20 cellular contexts compared by ENCODE assay signal in the genomic region with DNA sequence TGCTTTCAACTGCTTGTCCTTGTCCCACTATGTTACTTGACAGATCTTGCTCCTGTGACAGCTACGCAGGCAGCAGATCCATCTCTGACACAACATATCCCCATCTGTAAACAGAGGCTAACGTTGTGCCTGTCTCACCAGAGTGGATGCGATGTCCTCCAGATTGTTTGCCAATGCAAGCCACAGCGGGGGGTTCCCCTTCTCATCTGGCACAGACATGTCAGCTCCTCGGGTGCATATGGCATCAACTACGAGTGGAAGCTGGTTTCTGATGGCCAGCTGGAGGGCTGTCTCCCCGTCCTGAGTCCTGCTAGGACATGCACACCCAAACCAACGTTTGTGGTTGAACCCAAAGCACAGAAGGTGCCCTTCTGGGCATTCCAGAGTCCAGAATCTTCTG.
"Had no signal": no experiment of that assay in that cellular context is flagged by ENCODE, and none has a peak within 500 bp of the region (broad histone marks: within the 10 kb centered on the region; RNA-seq: fewer than 3 reads in every experiment).

No MANE protein-coding gene starts in this region.

- H3K4me3 Mint-ChIP-seq: activated B cell treated with CpG ODN at 0.5 μM for 24 hours; activated CD4-positive, alpha-beta T cell treated with anti-CD3 and anti-CD28 coated beads, Interleukin-2, amount 10 ng/mL, durations not matched to agents 24 days and 14 days; activated naive CD8-positive, alpha-beta T cell treated with anti-CD3 and anti-CD28 coated beads, Interleukin-2, amount 50 U/mL, for 24 hours; brain; naive thymus-derived CD8-positive, alpha-beta T cell; stimulated activated memory B cell treated with anti-CD40 and anti-IgM and Interleukin-4, amounts not matched to agents 10 μg/mL and 1 μg/mL and 100 μg/mL, for 72 hours; type B pancreatic cell had no signal

- H3K4me1 Mint-ChIP-seq: activated B cell treated with CpG ODN at 0.5 μM for 24 hours, brain had no signal

- H2AFZ ChIP-seq: parathyroid adenoma had no signal

- DNase-seq: activated B cell treated with CpG ODN at 0.5 μM for 24 hours; activated CD4-positive, alpha-beta T cell treated with anti-CD3 and anti-CD28 coated beads, Interleukin-2, amount 10 ng/mL, durations not matched to agents 24 days and 14 days; activated CD8-positive, alpha-beta memory T cell treated with anti-CD3 and anti-CD28 coated beads for 24 hours; activated CD8-positive, alpha-beta memory T cell treated with anti-CD3 and anti-CD28 coated beads, Interleukin-2, amount 50 U/mL, for 48 hours; activated naive CD8-positive, alpha-beta T cell treated with anti-CD3 and anti-CD28 coated beads, Interleukin-2, amount 50 U/mL, for 24 hours; anterior cingulate cortex; dermis blood vessel endothelial cell; effector memory CD4-positive, alpha-beta T cell; esophagus squamous epithelium; left cardiac atrium; lower lobe of right lung; naive thymus-derived CD8-positive, alpha-beta T cell; stimulated activated CD4-positive, alpha-beta T cell treated with anti-CD3 and anti-CD28 coated beads, Interleukin-4, amount 100 ng/mL, for 24 hours; testis had no signal

- ATAC-seq: activated naive CD8-positive, alpha-beta T cell treated with anti-CD3 and anti-CD28 coated beads, Interleukin-2, amount 50 U/mL, for 24 hours; left cardiac atrium; lower lobe of right lung; naive thymus-derived CD8-positive, alpha-beta T cell; right lobe of liver; stimulated activated memory B cell treated with anti-CD40 and anti-IgM and Interleukin-4, amounts not matched to agents 10 μg/mL and 1 μg/mL and 100 μg/mL, for 72 hours had no signal

- H3K27ac Mint-ChIP-seq: activated B cell treated with CpG ODN at 0.5 μM for 24 hours; activated CD4-positive, alpha-beta T cell treated with anti-CD3 and anti-CD28 coated beads, Interleukin-2, amount 10 ng/mL, durations not matched to agents 24 days and 14 days; activated naive CD8-positive, alpha-beta T cell treated with anti-CD3 and anti-CD28 coated beads, Interleukin-2, amount 50 U/mL, for 24 hours; naive thymus-derived CD8-positive, alpha-beta T cell; stimulated activated memory B cell treated with anti-CD40 and anti-IgM and Interleukin-4, amounts not matched to agents 10 μg/mL and 1 μg/mL and 100 μg/mL, for 72 hours; type B pancreatic cell had no signal

- H3K27me3 ChIP-seq: esophagus squamous epithelium, right lobe of liver, testis had no signal

- H3K4me3 ChIP-seq: esophagus squamous epithelium, lower lobe of right lung, right lobe of liver, smooth muscle cell, testis had no signal

- H3K27ac ChIP-seq: esophagus squamous epithelium, lower lobe of right lung, parathyroid adenoma, right lobe of liver, testis had no signal

- H3K9me3 ChIP-seq: esophagus squamous epithelium, lower lobe of right lung, right lobe of liver, testis had no signal

- H3K27me3 Mint-ChIP-seq: activated B cell treated with CpG ODN at 0.5 μM for 24 hours; activated CD4-positive, alpha-beta T cell treated with anti-CD3 and anti-CD28 coated beads, Interleukin-2, amount 10 ng/mL, durations not matched to agents 24 days and 14 days; activated naive CD8-positive, alpha-beta T cell treated with anti-CD3 and anti-CD28 coated beads, Interleukin-2, amount 50 U/mL, for 24 hours; brain; naive thymus-derived CD8-positive, alpha-beta T cell; stimulated activated memory B cell treated with anti-CD40 and anti-IgM and Interleukin-4, amounts not matched to agents 10 μg/mL and 1 μg/mL and 100 μg/mL, for 72 hours; type B pancreatic cell had no signal

- H3K4me2 ChIP-seq: smooth muscle cell had no signal

- H3K4me1 ChIP-seq: lower lobe of right lung, parathyroid adenoma, right lobe of liver, testis had no signal
